In genomic region chr3:133831966-133832801, GRCh38 we compare ENCODE assay signal across 25 cellular contexts. TPM values are rescaled to one million over a fixed set of nuclear protein-coding genes. Genes with fewer than 3 reads are reported as not detected.
DNase-seq lines count a peak whose midpoint lies in the region; ATAC-seq, FAIRE-seq and TF ChIP-seq lines count a peak whose summit lies in the region.
"Had no signal": no experiment of that assay in that cellular context is flagged by ENCODE, and none has a peak within 500 bp of the region (broad histone marks: within the 10 kb centered on the region; RNA-seq: fewer than 3 reads in every experiment).

No MANE protein-coding gene starts in this region.

- H3K4me2 ChIP-seq in A549: no peak overlapping the region

- H3K9me3 ChIP-seq in A549 (no peaks in the 10 kb centered on the region), endodermal cell (ENCODE audit: control insufficient read depth, low read length) (no peaks in the 10 kb centered on the region)
- H3K9me3 ChIP-seq: neutrophil had no signal

- no peaks in the 10 kb centered on the region for H3K27me3 Mint-ChIP-seq in endodermal cell (ENCODE audit: insufficient read depth)
- H3K27me3 Mint-ChIP-seq: CD4-positive, alpha-beta T cell; stimulated activated naive CD8-positive, alpha-beta T cell treated with anti-CD3 and anti-CD28 coated beads, Interleukin-15, amount 100 ng/mL, for 72 hours had no signal

- TF ChIP-seq EP300 in A549 (IDR thresholded peaks at IDR 0.05): no peak

- H3K4me3 Mint-ChIP-seq in endodermal cell: no peak overlapping the region
- H3K4me3 Mint-ChIP-seq: CD4-positive, alpha-beta T cell; stimulated activated naive CD8-positive, alpha-beta T cell treated with anti-CD3 and anti-CD28 coated beads, Interleukin-15, amount 100 ng/mL, for 72 hours had no signal

- H3K27me3 ChIP-seq in endodermal cell (ENCODE audit: control insufficient read depth, insufficient read depth, low read length, poor library complexity, severe bottlenecking): no peaks in the 10 kb centered on the region
- H3K27me3 ChIP-seq: neutrophil had no signal

- no peaks in the 10 kb centered on the region for H3K4me1 Mint-ChIP-seq in endodermal cell
- H3K4me1 Mint-ChIP-seq: stimulated activated naive CD8-positive, alpha-beta T cell treated with anti-CD3 and anti-CD28 coated beads, Interleukin-15, amount 100 ng/mL, for 72 hours had no signal

- ATAC-seq in A549 (peak in 1 of 2 experiments; percentile 23; a peak in 1 of 6 replicates), GM18861 (IDR thresholded peaks at IDR 0.05; ENCODE audit: unreplicated experiment) (no peak), GM18858 (IDR thresholded peaks at IDR 0.05; ENCODE audit: unreplicated experiment) (no peak)
- ATAC-seq: right cardiac atrium; stimulated activated naive CD8-positive, alpha-beta T cell treated with anti-CD3 and anti-CD28 coated beads, Interleukin-15, amount 100 ng/mL, for 72 hours had no signal

- POLR2A ChIA-PET in A549 (lab: Yijun Ruan, JAX): no interaction called here

- TF ChIP-seq RAD21 in A549 (conservative IDR thresholded peaks at IDR 0.05 in 1 of 2, IDR thresholded peaks at IDR 0.05 in 1 of 2): no peak

- DNase-seq in A549 (ENCODE audit: low read depth in 1 of 2, low spot score in 1 of 2): no peak
- DNase-seq in GM12891 (ENCODE audit: insufficient read length, low spot score): peak; percentile 47
- peak; percentile 39 for DNase-seq in NCI-H2107 (lab: John Stamatoyannopoulos, UW)
- peak; percentile 64 for DNase-seq in endodermal cell
- no peak for DNase-seq in GM19240 (ENCODE audit: insufficient read length, low spot score)
- no peak for DNase-seq in HK-2 (ENCODE audit: unreplicated experiment)
- DNase-seq: activated CD4-positive, alpha-beta T cell treated with anti-CD3 and anti-CD28 coated beads for 48 hours; activated gamma-delta T cell; amniotic stem cell; CD4-positive, alpha-beta T cell; cerebellar nuclear complex; effector CD8-positive, alpha-beta T cell; EL; midbrain; MM.1S; NCI-H1694 treated with DMSO at 0.1 percent for 48 hours; NCI-H510A; OCI-M1; stimulated activated naive CD8-positive, alpha-beta T cell treated with anti-CD3 and anti-CD28 coated beads, Interleukin-15, amount 100 ng/mL, for 72 hours; T-helper 9 cell had no signal

- H3K27ac Mint-ChIP-seq in endodermal cell: no peak overlapping the region
- H3K27ac Mint-ChIP-seq: CD4-positive, alpha-beta T cell; stimulated activated naive CD8-positive, alpha-beta T cell treated with anti-CD3 and anti-CD28 coated beads, Interleukin-15, amount 100 ng/mL, for 72 hours had no signal

- H3K4me1 ChIP-seq in A549: no peaks in the 10 kb centered on the region
- H3K4me1 ChIP-seq in endodermal cell (ENCODE audit: control insufficient read depth, insufficient read depth, low read length): no peaks in the 10 kb centered on the region

- no peaks in the 10 kb centered on the region for H3K36me3 ChIP-seq in endodermal cell (ENCODE audit: control insufficient read depth, insufficient read depth, low read length)
- H3K36me3 ChIP-seq: neutrophil had no signal

- H3K4me3 ChIP-seq in A549: no peak overlapping the region
- H3K4me3 ChIP-seq in endodermal cell (ENCODE audit: low read length): no peak overlapping the region

- TF ChIP-seq CTCF in A549 (IDR thresholded peaks at IDR 0.05) (0 out of 3 replicates have a peak, but pooled peaks have one; percentile 6), endodermal cell (conservative IDR thresholded peaks at IDR 0.05) (peak; percentile 67)

- CTCF ChIA-PET in A549 (lab: Yijun Ruan, JAX): interaction anchor here (0.9 to 1.2 kb wide), 3 partner anchors 12 to 22 kb away, joined by 3 read pairs; no protein-coding TSS in a partner anchor

- WGBS in A549 (ENCODE audit: missing lambda C conversion rate): 61% methylated on average over 9 of the region's 13 CpGs
- 69 to 71% methylated on average over 10 to 13 of the region's 13 CpGs for whole genome bisulfite sequencing in endodermal cell (ENCODE audit: insufficient coverage in 1 of 2, insufficient read length in 1 of 2), 2 experiments

- no peaks in the 10 kb centered on the region for H3K36me3 Mint-ChIP-seq in endodermal cell (ENCODE audit: low read depth)

- FAIRE-seq in A549 (lab: Jason Lieb, UNC) (no peak), GM12891 (lab: Jason Lieb, UNC) (no peak)
- FAIRE-seq: urothelium cell line had no signal

- H3K27ac ChIP-seq in A549 (no peak overlapping the region), endodermal cell (ENCODE audit: low read depth, low read length) (no peak overlapping the region)
- H3K27ac ChIP-seq: neutrophil had no signal

- no peak for TF ChIP-seq POLR2A in A549 (IDR thresholded peaks at IDR 0.05; ENCODE audit: low read length)
- no peak for TF ChIP-seq POLR2A in GM12891 (IDR thresholded peaks at IDR 0.05; ENCODE audit: low read depth, low read length)

- no peak overlapping the region for H3K9ac ChIP-seq in endodermal cell (ENCODE audit: extremely low read depth, low read length, poor library complexity, severe bottlenecking)

- H3K9me3 Mint-ChIP-seq in endodermal cell: no peaks in the 10 kb centered on the region
- H3K9me3 Mint-ChIP-seq: CD4-positive, alpha-beta T cell; stimulated activated naive CD8-positive, alpha-beta T cell treated with anti-CD3 and anti-CD28 coated beads, Interleukin-15, amount 100 ng/mL, for 72 hours had no signal

TF ChIP-seq in A549, 52 proteins besides CTCF, POLR2A, EP300 and RAD21:
- TF ChIP-seq ESRRA (IDR thresholded peaks at IDR 0.05; ENCODE audit: borderline replicate concordance, low read length): no peak

TF ChIP-seq in GM12891, 5 proteins besides CTCF, POLR2A, EP300 and RAD21:
- no peak for TF ChIP-seq TAF1 (IDR thresholded peaks at IDR 0.05; ENCODE audit: low read depth, low read length)
- TF ChIP-seq POLR2AphosphoS5 (IDR thresholded peaks at IDR 0.05; ENCODE audit: low read depth, low read length): no peak
- TF ChIP-seq PAX5 (IDR thresholded peaks at IDR 0.05; ENCODE audit: insufficient read depth, low read length, severe bottlenecking): no peak
- no peak for TF ChIP-seq POU2F2 (IDR thresholded peaks at IDR 0.05; ENCODE audit: low read depth, low read length)
- TF ChIP-seq SPI1 (IDR thresholded peaks at IDR 0.05; ENCODE audit: low read depth, low read length): no peak
TF ChIP-seq in GM12891: peak in this region for 0.

RNA-seq across cellular contexts. Expression of gene SRPRB, which starts 26.6 kb away (rescaled TPM):
- polyA plus RNA-seq in A549 (2011; rRNA removed) (61.8 and 64.6 TPM in 2 replicates), A549 (2017; fragmentation: RNase III; extraction: RNeasy Plus Mini Kit Qiagen cat#74134 plus additional on column Dnase treatment) (41.9 to 54.7 TPM (median 45.6 TPM) in 3 replicates)
- polyA plus RNA-seq in A549 (2012; cell fraction: cytosol; rRNA removed): 43.0 and 52.8 TPM in 2 replicates
- polyA plus RNA-seq in A549 (2012; cell fraction: nucleus; rRNA removed): 12.6 and 28.2 TPM in 2 replicates
- polyA minus RNA-seq in A549 (2011; rRNA and poly(A)+ RNA removed): 34.9 and 41.4 TPM in 2 replicates
- polyA plus RNA-seq in GM12891 (2012; ENCODE audit: low read depth, missing spikeins): 24.3 TPM
- total RNA-seq in endodermal cell: 10 to 100 TPM; 26.1 to 33.6 TPM
- polyA plus RNA-seq in endodermal cell (2013, experiment 1 of 2): 29.0 TPM
- polyA plus RNA-seq in endodermal cell (2013, experiment 2 of 2): 27.4 TPM

Comparison
In these comparisons a context has a peak if more than half of its experiments do, and no peak if none do; other contexts are left out.
1. DNase-seq: peak in GM12891 (single experiment), NCI-H2107 (single experiment) and endodermal cell (single experiment); none in A549 (0 of 2), GM19240 (single experiment) and HK-2 (single experiment).